1 cellular context compared by ENCODE assay signal in genomic region chr11:27472398-27473016, GRCh38.
TF ChIP-seq lines count a peak whose summit lies in the region.

Gene LGR4, minus strand, starts transcription at chr11:27472790. Its CDS starts 488 bp downstream, at chr11:27472302.

TF ChIP-seq in WTC11, 78 proteins besides CTCF, POLR2A, EP300 and RAD21 (continued from another document):
- TF ChIP-seq ARID4B (CRISPR knock-in tag; IDR thresholded peaks at IDR 0.05; ENCODE audit: borderline replicate concordance) (peak; percentile 41; the same call in 1 of the 2 replicates), E2F1 (CRISPR knock-in tag; IDR thresholded peaks at IDR 0.05) (no peak), ZNF532 (CRISPR knock-in tag; IDR thresholded peaks at IDR 0.05; ENCODE audit: borderline replicate concordance) (no peak), ZBTB21 (CRISPR knock-in tag; IDR thresholded peaks at IDR 0.05; ENCODE audit: borderline replicate concordance) (0 out of 2 replicates have a peak, but pooled peaks have one; percentile 32), HMGXB4 (CRISPR knock-in tag; IDR thresholded peaks at IDR 0.05) (no peak; the same call in 1 of the 2 replicates), NR1H2 (CRISPR knock-in tag; IDR thresholded peaks at IDR 0.05) (no peak), TP53 (CRISPR knock-in tag; IDR thresholded peaks at IDR 0.05) (no peak), ZNF423 (CRISPR knock-in tag; IDR thresholded peaks at IDR 0.05) (no peak), ZBTB43 (CRISPR knock-in tag; IDR thresholded peaks at IDR 0.05) (no peak)
